ENCODE assay signal across 12 cellular contexts in genomic region chr6:113755449-113756289, GRCh38.
DNase-seq lines count a peak whose midpoint lies in the region; ATAC-seq lines count a peak whose summit lies in the region.
"Had no signal": no experiment of that assay in that cellular context is flagged by ENCODE, and none has a peak within 500 bp of the region (broad histone marks: within the 10 kb centered on the region; RNA-seq: fewer than 3 reads in every experiment).

No MANE protein-coding gene starts in this region.

- peak; percentile 76 for ATAC-seq in GM18502 (IDR thresholded peaks at IDR 0.05; ENCODE audit: poor library complexity, unreplicated experiment)
- ATAC-seq in GM21367 (IDR thresholded peaks at IDR 0.05; ENCODE audit: unreplicated experiment) = peak; percentile 82
- peak; percentile 76 for ATAC-seq in HG03064 (IDR thresholded peaks at IDR 0.05; ENCODE audit: low read depth, unreplicated experiment)

- H3K4me1 Mint-ChIP-seq in activated T-helper 1 cell treated with anti-CD3 and anti-CD28 coated beads, Interleukin-12 subunit alpha, Interleukin-12 subunit beta, Interleukin-2, Interleukin-4 antibody, amounts not matched to agents 30 ng/mL and 10 ng/mL and 1 ng/mL, durations not matched to agents 14 hours and 24 hours and 36 hours (ENCODE audit: low read depth) = no peaks in the 10 kb centered on the region
- no peaks in the 10 kb centered on the region for H3K4me1 Mint-ChIP-seq in activated T-cell treated with anti-CD3 and anti-CD28 coated beads, Interleukin-2, amount 50 U/mL, for 24 hours (ENCODE audit: low read depth)

- no peak overlapping the region for H3K4me3 Mint-ChIP-seq in activated T-helper 1 cell treated with anti-CD3 and anti-CD28 coated beads, Interleukin-12 subunit alpha, Interleukin-12 subunit beta, Interleukin-2, Interleukin-4 antibody, amounts not matched to agents 30 ng/mL and 10 ng/mL and 1 ng/mL, durations not matched to agents 14 hours and 24 hours and 36 hours
- no peak overlapping the region for H3K4me3 Mint-ChIP-seq in activated T-cell treated with anti-CD3 and anti-CD28 coated beads, Interleukin-2, amount 50 U/mL, for 24 hours
- H3K4me3 Mint-ChIP-seq: type B pancreatic cell had no signal

- peak; percentile 9 for DNase-seq in germinal center (ENCODE audit: low spot score)
- DNase-seq in NCI-H69 (lab: John Stamatoyannopoulos, UW) = no peak
- DNase-seq in medulla oblongata (ENCODE audit: extremely low spot score) = no peak
- DNase-seq in activated T-helper 1 cell treated with anti-CD3 and anti-CD28 coated beads, Interleukin-12 subunit alpha, Interleukin-12 subunit beta, Interleukin-2, Interleukin-4 antibody, amounts not matched to agents 30 ng/mL and 10 ng/mL and 1 ng/mL, durations not matched to agents 14 hours and 24 hours and 36 hours (ENCODE audit: low spot score) = no peak
- no peak for DNase-seq in activated T-cell treated with anti-CD3 and anti-CD28 coated beads, Interleukin-2, amount 50 U/mL, for 24 hours
- DNase-seq: activated effector memory CD4-positive, alpha-beta T cell treated with Interleukin-2 at 50 U/mL for 16 hours; head of caudate nucleus; NCI-H2227 treated with DMSO at 0.1 percent for 48 hours had no signal

- no peaks in the 10 kb centered on the region for H3K9me3 Mint-ChIP-seq in activated T-helper 1 cell treated with anti-CD3 and anti-CD28 coated beads, Interleukin-12 subunit alpha, Interleukin-12 subunit beta, Interleukin-2, Interleukin-4 antibody, amounts not matched to agents 30 ng/mL and 10 ng/mL and 1 ng/mL, durations not matched to agents 14 hours and 24 hours and 36 hours
- no peaks in the 10 kb centered on the region for H3K9me3 Mint-ChIP-seq in activated T-cell treated with anti-CD3 and anti-CD28 coated beads, Interleukin-2, amount 50 U/mL, for 24 hours
- H3K9me3 Mint-ChIP-seq: type B pancreatic cell had no signal

- H3K36me3 Mint-ChIP-seq in activated T-helper 1 cell treated with anti-CD3 and anti-CD28 coated beads, Interleukin-12 subunit alpha, Interleukin-12 subunit beta, Interleukin-2, Interleukin-4 antibody, amounts not matched to agents 30 ng/mL and 10 ng/mL and 1 ng/mL, durations not matched to agents 14 hours and 24 hours and 36 hours (ENCODE audit: low read depth) = no peaks in the 10 kb centered on the region
- no peaks in the 10 kb centered on the region for H3K36me3 Mint-ChIP-seq in activated T-cell treated with anti-CD3 and anti-CD28 coated beads, Interleukin-2, amount 50 U/mL, for 24 hours (ENCODE audit: low read depth)
- H3K36me3 Mint-ChIP-seq: type B pancreatic cell had no signal

- no peak overlapping the region for H3K27ac Mint-ChIP-seq in activated T-helper 1 cell treated with anti-CD3 and anti-CD28 coated beads, Interleukin-12 subunit alpha, Interleukin-12 subunit beta, Interleukin-2, Interleukin-4 antibody, amounts not matched to agents 30 ng/mL and 10 ng/mL and 1 ng/mL, durations not matched to agents 14 hours and 24 hours and 36 hours
- no peak overlapping the region for H3K27ac Mint-ChIP-seq in activated T-cell treated with anti-CD3 and anti-CD28 coated beads, Interleukin-2, amount 50 U/mL, for 24 hours
- H3K27ac Mint-ChIP-seq: type B pancreatic cell had no signal

- H3K27me3 Mint-ChIP-seq in activated T-helper 1 cell treated with anti-CD3 and anti-CD28 coated beads, Interleukin-12 subunit alpha, Interleukin-12 subunit beta, Interleukin-2, Interleukin-4 antibody, amounts not matched to agents 30 ng/mL and 10 ng/mL and 1 ng/mL, durations not matched to agents 14 hours and 24 hours and 36 hours (ENCODE audit: insufficient read depth) = no peaks in the 10 kb centered on the region
- H3K27me3 Mint-ChIP-seq in activated T-cell treated with anti-CD3 and anti-CD28 coated beads, Interleukin-2, amount 50 U/mL, for 24 hours = no peaks in the 10 kb centered on the region
- H3K27me3 Mint-ChIP-seq: type B pancreatic cell had no signal

- intact Hi-C loops in activated T-helper 1 cell treated with anti-CD3 and anti-CD28 coated beads, Interleukin-12 subunit alpha, Interleukin-12 subunit beta, Interleukin-2, Interleukin-4 antibody, amounts not matched to agents 30 ng/mL and 10 ng/mL and 1 ng/mL, durations not matched to agents 14 hours and 24 hours and 36 hours (cut with micrococcal nuclease) = no loop called here
